Comparison of ENCODE assay signal across 13 cellular contexts in the genomic region with DNA sequence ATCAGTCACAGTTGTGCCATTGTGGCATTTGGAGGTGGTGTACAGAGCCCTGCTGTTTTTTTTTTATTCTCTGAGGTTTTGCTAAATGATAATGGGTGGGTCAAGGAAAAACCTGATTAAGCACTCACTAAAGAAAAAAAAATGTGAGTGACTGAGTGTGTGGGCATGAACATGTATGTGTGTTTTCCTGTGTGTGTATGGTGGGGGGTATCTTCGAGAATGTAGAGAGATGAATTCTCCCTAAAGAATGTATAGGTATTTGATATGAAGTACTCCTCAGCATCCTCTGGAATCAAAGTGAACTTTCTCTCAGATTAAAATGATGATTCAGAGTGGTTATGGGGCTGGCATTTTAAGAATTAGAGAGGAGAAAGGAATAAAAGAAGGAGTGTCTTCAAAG. TPM values are rescaled to one million over a fixed set of nuclear protein-coding genes. Genes with fewer than 3 reads are reported as not detected.
DNase-seq lines count a peak whose midpoint lies in the region; ATAC-seq and TF ChIP-seq lines count a peak whose summit lies in the region.
"Had no signal": no experiment of that assay in that cellular context is flagged by ENCODE, and none has a peak within 500 bp of the region (broad histone marks: within the 10 kb centered on the region; RNA-seq: fewer than 3 reads in every experiment).

No MANE protein-coding gene starts in this region.

- H3K4me1 ChIP-seq in skeletal muscle satellite cell (ENCODE audit: control insufficient read depth, insufficient read depth, low read length) (peaks cover 44% of the 10 kb centered on the region), MM.1S (ENCODE audit: low read length) (no peaks in the 10 kb centered on the region)
- H3K4me1 ChIP-seq: testis had no signal

- H3K9me2 ChIP-seq in MM.1S (replicated peaks; ENCODE audit: insufficient read depth, low read length): no peaks in the 10 kb centered on the region

- H3K4me3 ChIP-seq in skeletal muscle satellite cell (ENCODE audit: low read length) (no peak overlapping the region), MM.1S (ENCODE audit: low read length) (no peak overlapping the region)
- H3K4me3 ChIP-seq: testis had no signal

- no peak overlapping the region for H3K27ac Mint-ChIP-seq in T-helper 2 cell treated with Interferon-gamma antibody and Interleukin-4, amounts not matched to agents 5 μg/mL and 100 μg/mL, for 36 hours
- peak overlapping the region; percentile 87 to 93 for H3K27ac Mint-ChIP-seq in T-cell
- H3K27ac Mint-ChIP-seq in effector memory CD8-positive, alpha-beta T cell: peak overlapping the region; percentile 36 to 55

- no peaks in the 10 kb centered on the region for H3K27me3 Mint-ChIP-seq in T-helper 2 cell treated with Interferon-gamma antibody and Interleukin-4, amounts not matched to agents 5 μg/mL and 100 μg/mL, for 36 hours (ENCODE audit: low read depth)
- no peaks in the 10 kb centered on the region for H3K27me3 Mint-ChIP-seq in T-cell
- no peaks in the 10 kb centered on the region for H3K27me3 Mint-ChIP-seq in effector memory CD8-positive, alpha-beta T cell

- H3K4me3 Mint-ChIP-seq in T-helper 2 cell treated with Interferon-gamma antibody and Interleukin-4, amounts not matched to agents 5 μg/mL and 100 μg/mL, for 36 hours: peak overlapping the region; percentile 13
- peak overlapping the region in 1 of 3 donors; percentile 8 for H3K4me3 Mint-ChIP-seq in T-cell
- peak overlapping the region in 1 of 2 donors; percentile 19 for H3K4me3 Mint-ChIP-seq in effector memory CD8-positive, alpha-beta T cell

- H3K9ac ChIP-seq in skeletal muscle satellite cell (ENCODE audit: low read depth, low read length): peak overlapping the region; percentile 59
- no peak overlapping the region for H3K9ac ChIP-seq in MM.1S (ENCODE audit: low read length)

- POLR2A ChIA-PET in T-cell (lab: Charles Lee): interaction anchor here (0.6 to 0.7 kb wide), 6 partner anchors 13 to 311 kb away, joined by 3 to 7 read pairs (median 4); no protein-coding TSS in a partner anchor

- H3K9me3 Mint-ChIP-seq in T-helper 2 cell treated with Interferon-gamma antibody and Interleukin-4, amounts not matched to agents 5 μg/mL and 100 μg/mL, for 36 hours: peaks cover 3% of the 10 kb centered on the region
- H3K9me3 Mint-ChIP-seq in T-cell: no peaks in the 10 kb centered on the region
- H3K9me3 Mint-ChIP-seq in effector memory CD8-positive, alpha-beta T cell: no peaks in the 10 kb centered on the region

- H3K4me1 Mint-ChIP-seq in T-helper 2 cell treated with Interferon-gamma antibody and Interleukin-4, amounts not matched to agents 5 μg/mL and 100 μg/mL, for 36 hours (ENCODE audit: low read depth): peaks cover 64% of the 10 kb centered on the region
- peaks cover 77 to 83% (median 82%) of the 10 kb centered on the region in 3 donors for H3K4me1 Mint-ChIP-seq in T-cell
- peaks cover 53 to 67% of the 10 kb centered on the region in 2 donors for H3K4me1 Mint-ChIP-seq in effector memory CD8-positive, alpha-beta T cell (ENCODE audit: low read depth in 2 of 2)

- peak overlapping the region; percentile 51 for H3K4me2 ChIP-seq in skeletal muscle satellite cell (ENCODE audit: low read length)
- H3K4me2 ChIP-seq in MM.1S (ENCODE audit: low read depth, low read length): no peak overlapping the region

- CTCF ChIA-PET in T-cell (lab: Charles Lee): interaction anchor here in 1 of 2 donors (1.1 to 1.9 kb wide), 3 partner anchors 22 to 49 kb away, joined by 3 to 8 read pairs (median 5); no protein-coding TSS in a partner anchor

- no peak overlapping the region for H3K27ac ChIP-seq in MM.1S (ENCODE audit: low read length)
- H3K27ac ChIP-seq: 22Rv1, testis had no signal

- ATAC-seq in T-cell (replicated peaks in 1 of 4): no peak
- no peak for ATAC-seq in effector memory CD8-positive, alpha-beta T cell (replicated peaks)

- H3K27me3 ChIP-seq in skeletal muscle satellite cell (ENCODE audit: control insufficient read depth, insufficient read depth, low read length) (no peaks in the 10 kb centered on the region), MM.1S (replicated peaks; ENCODE audit: insufficient read depth, low read length) (no peaks in the 10 kb centered on the region)
- H3K27me3 ChIP-seq: testis had no signal

- no peak overlapping the region for H2AFZ ChIP-seq in MM.1S (ENCODE audit: low read length)

- H3F3A ChIP-seq in MM.1S (ENCODE audit: insufficient read depth, low read length): no peaks in the 10 kb centered on the region

- no peak for TF ChIP-seq CTCF in MM.1S (IDR thresholded peaks at IDR 0.05; ENCODE audit: low read length)

- peak; percentile 2 for DNase-seq in T-helper 2 cell treated with Interferon-gamma antibody and Interleukin-4, amounts not matched to agents 5 μg/mL and 100 μg/mL, for 36 hours (ENCODE audit: low spot score)
- DNase-seq in T-helper 2 cell (no peak), T-cell (no peak), NCI-H1105 treated with DMSO at 0.1 percent for 48 hours (lab: John Stamatoyannopoulos, UW) (no peak), NCI-H1105 (lab: John Stamatoyannopoulos, UW) (no peak), MM.1S (no peak)
- DNase-seq in effector memory CD8-positive, alpha-beta T cell: no peak
- DNase-seq: amniotic stem cell, DMS 273 treated with DMSO at 0.1 percent for 48 hours, islet precursor cell, testis had no signal

- peaks cover 6% of the 10 kb centered on the region for H3K36me3 Mint-ChIP-seq in T-helper 2 cell treated with Interferon-gamma antibody and Interleukin-4, amounts not matched to agents 5 μg/mL and 100 μg/mL, for 36 hours (ENCODE audit: low read depth)
- no peaks in the 10 kb centered on the region for H3K36me3 Mint-ChIP-seq in T-cell
- H3K36me3 Mint-ChIP-seq in effector memory CD8-positive, alpha-beta T cell (ENCODE audit: insufficient read depth): no peaks in the 10 kb centered on the region

- no peaks in the 10 kb centered on the region for H3K9me3 ChIP-seq in skeletal muscle satellite cell (replicated peaks; ENCODE audit: low read length)
- no peaks in the 10 kb centered on the region for H3K9me3 ChIP-seq in MM.1S (replicated peaks; ENCODE audit: insufficient read depth, low read length)
- H3K9me3 ChIP-seq: testis had no signal

- no peaks in the 10 kb centered on the region for H3K79me2 ChIP-seq in MM.1S (ENCODE audit: low read length)

- H3K36me3 ChIP-seq in skeletal muscle satellite cell (ENCODE audit: insufficient read depth, low read length) (no peaks in the 10 kb centered on the region), MM.1S (replicated peaks; ENCODE audit: insufficient read depth, low read length) (no peaks in the 10 kb centered on the region)

- no peaks in the 10 kb centered on the region for H4K20me1 ChIP-seq in MM.1S (ENCODE audit: insufficient read depth, low read length)

RNA-seq across cellular contexts. Expression of gene S1PR1, which starts 23.7 kb away (rescaled TPM):
- total RNA-seq in T-cell: 100 to 1,000 TPM; 178 to 368 (median 354) TPM
- total RNA-seq in skeletal muscle satellite cell (2012; rRNA removed): 0.44 and 1.3 TPM in 2 replicates
